In genomic region chr14:59630281-59630963, GRCh38 we compare ENCODE assay signal across 8 cellular contexts. TPM values are rescaled to one million over a fixed set of nuclear protein-coding genes. Genes with fewer than 3 reads are reported as not detected.
A peak's percentile ranks its signal among the peaks of the same experiment; 100 is the strongest.
DNase-seq lines count a peak whose midpoint lies in the region; ATAC-seq and TF ChIP-seq lines count a peak whose summit lies in the region.

No MANE protein-coding gene starts in this region.

- no peak overlapping the region; the same call in 1 of the 2 replicates for H3K4me3 ChIP-seq in MM.1S (ENCODE audit: low read length)
- peak overlapping the region; percentile 55 to 69 for H3K4me3 ChIP-seq in ascending aorta
- no peak overlapping the region for H3K4me3 ChIP-seq in left lung
- peak overlapping the region; percentile 45 to 84 for H3K4me3 ChIP-seq in aorta (ENCODE audit: low read length in 2 of 2)

- H3K9me3 ChIP-seq in MM.1S (replicated peaks; ENCODE audit: insufficient read depth, low read length) (no peaks in the 10 kb centered on the region), ascending aorta (no peaks in the 10 kb centered on the region), left lung (no peaks in the 10 kb centered on the region), aorta (ENCODE audit: control insufficient read depth, low read length) (no peaks in the 10 kb centered on the region)

- H3K4me2 ChIP-seq in MM.1S (ENCODE audit: low read depth, low read length), result peak overlapping the region; percentile 41; the same call in 1 of the 2 replicates

- H3K36me3 ChIP-seq in MM.1S (replicated peaks; ENCODE audit: insufficient read depth, low read length) (no peaks in the 10 kb centered on the region), ascending aorta (no peaks in the 10 kb centered on the region), left lung (no peaks in the 10 kb centered on the region), aorta (ENCODE audit: control insufficient read depth in 1 of 2, insufficient read depth in 2 of 2, low read length in 1 of 2) (no peaks in the 10 kb centered on the region)

- no peaks in the 10 kb centered on the region for H3K4me1 ChIP-seq in MM.1S (ENCODE audit: low read length)
- peaks cover 0 to 12% of the 10 kb centered on the region in 2 donors for H3K4me1 ChIP-seq in ascending aorta
- H3K4me1 ChIP-seq in left lung, result peaks cover 0 to 6% of the 10 kb centered on the region in 2 donors
- peaks cover 0 to 3% of the 10 kb centered on the region in 2 donors for H3K4me1 ChIP-seq in aorta (ENCODE audit: control insufficient read depth in 1 of 2, insufficient read depth in 2 of 2, low read length in 2 of 2)

- TF ChIP-seq CTCF in MM.1S (IDR thresholded peaks at IDR 0.05; ENCODE audit: low read length) (no peak), ascending aorta (IDR thresholded peaks at IDR 0.05) (no peak), left lung (IDR thresholded peaks at IDR 0.05) (no peak)

- no peaks in the 10 kb centered on the region for H4K20me1 ChIP-seq in MM.1S (ENCODE audit: insufficient read depth, low read length)

- ATAC-seq in left lung, result peak; percentile 39
- peak; percentile 81 for ATAC-seq in aorta (ENCODE audit: low FRiP score)

- H3K9me2 ChIP-seq in MM.1S (replicated peaks; ENCODE audit: insufficient read depth, low read length), result no peaks in the 10 kb centered on the region

- no peak overlapping the region for H3K27ac ChIP-seq in MM.1S (ENCODE audit: low read length)
- H3K27ac ChIP-seq in ascending aorta, result peak overlapping the region; percentile 31 to 68
- H3K27ac ChIP-seq in left lung, result no peak overlapping the region
- H3K27ac ChIP-seq in aorta (ENCODE audit: low read depth in 1 of 2, low read length in 2 of 2), result peak overlapping the region in 1 of 2 donors; percentile 1

- no peaks in the 10 kb centered on the region for H3F3A ChIP-seq in MM.1S (ENCODE audit: insufficient read depth, low read length)

- H2AFZ ChIP-seq in MM.1S (ENCODE audit: low read length), result no peak overlapping the region

- H3K9ac ChIP-seq in MM.1S (ENCODE audit: low read length), result no peak overlapping the region

- DNase-seq in AG20443 (ENCODE audit: low spot score) (peak; percentile 52), MM.1S (no peak), ascending aorta (ENCODE audit: low spot score in 2 of 2) (peak in 1 of 2 donors; percentile 86), left lung (peak in 1 of 2 donors; percentile 82), aorta (peak; percentile 81 to 87), GOT3 (lab: John Stamatoyannopoulos, UW) (no peak), NOMO-1 (lab: John Stamatoyannopoulos, UW; ENCODE audit: unreplicated experiment in 2 of 2) (no peak)
- DNase-seq in effector CD4-positive, alpha-beta T cell, result no peak

- no peaks in the 10 kb centered on the region for H3K79me2 ChIP-seq in MM.1S (ENCODE audit: low read length)

- H3K27me3 ChIP-seq in MM.1S (replicated peaks; ENCODE audit: insufficient read depth, low read length) (no peaks in the 10 kb centered on the region), ascending aorta (no peaks in the 10 kb centered on the region), left lung (peaks cover 23 to 41% of the 10 kb centered on the region in 2 donors), aorta (ENCODE audit: control insufficient read depth in 1 of 2, insufficient read depth in 2 of 2, low read length in 1 of 2) (no peaks in the 10 kb centered on the region)

- intact Hi-C loops in ascending aorta (cut with DNase I) (loop anchor here (1.0 to 5.0 kb wide), 3 partner anchors 58 to 267 kb away; partner anchors contain the start of gene RTN1), left lung (cut with DNase I) (no loop called here), aorta (cut with DNase I) (loop anchor here (2.0 to 5.0 kb wide), 3 partner anchors 57 to 267 kb away; no protein-coding TSS in a partner anchor)

- 0 to 1% methylated on average over 57 of the region's 57 CpGs for WGBS in aorta, 2 donors

RNA-seq across cellular contexts. Expression of gene CCDC175, which starts 53.8 kb away (rescaled TPM):
- total RNA-seq in ascending aorta (not detected), left lung (not detected), aorta (1 to 10 TPM in 1 of 2 donors, under 1 TPM in 1; 0.71 to 1.1 TPM)
- polyA plus RNA-seq in aorta, result not detected

Comparison
In these comparisons a context has a peak if more than half of its experiments do, and no peak if none do; other contexts are left out.
1. DNase-seq: peak in AG20443 (single experiment) and aorta (2 of 2); none in MM.1S (single experiment), effector CD4-positive, alpha-beta T cell (single experiment), GOT3 (single experiment) and NOMO-1 (0 of 2).
2. H3K27ac ChIP-seq: peak in ascending aorta (2 of 2); none in MM.1S (single experiment) and left lung (0 of 2).
3. H3K4me3 ChIP-seq: peak in ascending aorta (2 of 2) and aorta (2 of 2); none in MM.1S (single experiment) and left lung (0 of 2).
4. intact Hi-C loops: an anchor here in ascending aorta (1.0 to 5.0 kb wide) and aorta (2.0 to 5.0 kb wide); none called in left lung.